Comparison of ENCODE assay signal across 8 cellular contexts in genomic region chr3:151871639-151872468, GRCh38. TPM values are rescaled to one million over a fixed set of nuclear protein-coding genes. Genes with fewer than 3 reads are reported as not detected.
DNase-seq lines count a peak whose midpoint lies in the region; ATAC-seq, FAIRE-seq and TF ChIP-seq lines count a peak whose summit lies in the region.

No MANE protein-coding gene starts in this region.

- no peak overlapping the region for H3K4me3 ChIP-seq in HEK293 (ENCODE audit: low read depth, low read length)
- no peak overlapping the region for H3K4me3 ChIP-seq in fibroblast of villous mesenchyme (ENCODE audit: low read depth, low read length)
- no peak overlapping the region for H3K4me3 ChIP-seq in dorsolateral prefrontal cortex

- peak; percentile 43 for ATAC-seq in stimulated activated naive CD8-positive, alpha-beta T cell treated with anti-CD3 and anti-CD28 coated beads, Interleukin-15, amount 100 ng/mL, for 72 hours

- H3K4me1 Mint-ChIP-seq in stimulated activated naive CD8-positive, alpha-beta T cell treated with anti-CD3 and anti-CD28 coated beads, Interleukin-15, amount 100 ng/mL, for 72 hours, result peaks cover 15% of the 10 kb centered on the region

- POLR2A ChIA-PET in HEK293 (lab: Yijun Ruan, JAX), result no interaction called here

- peaks cover 7% of the 10 kb centered on the region for H3K27me3 Mint-ChIP-seq in stimulated activated naive CD8-positive, alpha-beta T cell treated with anti-CD3 and anti-CD28 coated beads, Interleukin-15, amount 100 ng/mL, for 72 hours

- peak overlapping the region in 1 of 2 donors; percentile 37 for H3K27ac Mint-ChIP-seq in stimulated activated naive CD8-positive, alpha-beta T cell treated with anti-CD3 and anti-CD28 coated beads, Interleukin-15, amount 100 ng/mL, for 72 hours

- no peaks in the 10 kb centered on the region for H3K36me3 ChIP-seq in HEK293 (ENCODE audit: control insufficient read depth in 2 of 2, insufficient read depth in 1 of 2, low read length in 2 of 2)

- TF ChIP-seq CTCF in HEK293 (tag by site-specific recombination; IDR thresholded peaks at IDR 0.05) (no peak), fibroblast of villous mesenchyme (IDR thresholded peaks at IDR 0.05; ENCODE audit: insufficient read depth, low read depth, low read length) (no peak), dorsolateral prefrontal cortex (IDR thresholded peaks at IDR 0.05 in 54 of 56, conservative IDR thresholded peaks at IDR 0.05 in 2 of 56; ENCODE audit: low read depth in 1 of 56, partially characterized antibody in 56 of 56) (no peak)

- DNase-seq in GM18507 (ENCODE audit: extremely low spot score, insufficient read length, low read depth) (no peak), NAMALWA (ENCODE audit: low spot score) (peak; percentile 70), fibroblast of villous mesenchyme (ENCODE audit: low read depth) (peak; percentile 48), NCI-H526 treated with DMSO at 0.1 percent for 48 hours (lab: John Stamatoyannopoulos, UW) (no peak), dorsolateral prefrontal cortex (no peak)
- no peak for DNase-seq in stimulated activated naive CD8-positive, alpha-beta T cell treated with anti-CD3 and anti-CD28 coated beads, Interleukin-15, amount 100 ng/mL, for 72 hours
- DNase-seq in activated effector memory CD4-positive, alpha-beta T cell treated with Interleukin-2 at 50 U/mL for 16 hours, result no peak

- CTCF ChIA-PET in HEK293 (lab: Yijun Ruan, JAX), result no interaction called here

- no peaks in the 10 kb centered on the region for H3K9me3 Mint-ChIP-seq in stimulated activated naive CD8-positive, alpha-beta T cell treated with anti-CD3 and anti-CD28 coated beads, Interleukin-15, amount 100 ng/mL, for 72 hours

- H3K4me1 ChIP-seq in HEK293 (ENCODE audit: control insufficient read depth, insufficient read depth, low read length), result no peaks in the 10 kb centered on the region

- no peak overlapping the region for H3K27ac ChIP-seq in HEK293 (ENCODE audit: extremely low read depth, low read depth, low read length)
- H3K27ac ChIP-seq in dorsolateral prefrontal cortex, result peak overlapping the region in 1 of 59 donors; percentile 22

- peak overlapping the region in 1 of 2 donors; percentile 26 for H3K4me3 Mint-ChIP-seq in stimulated activated naive CD8-positive, alpha-beta T cell treated with anti-CD3 and anti-CD28 coated beads, Interleukin-15, amount 100 ng/mL, for 72 hours

- intact Hi-C loops in dorsolateral prefrontal cortex (cut with DNase I), result no loop called here

- H3K27me3 ChIP-seq in dorsolateral prefrontal cortex, result peaks cover 0 to 3% (median 0%) of the 10 kb centered on the region in 45 donors

- FAIRE-seq in GM18507 (lab: Jason Lieb, UNC), result peak; percentile 76

- no peaks in the 10 kb centered on the region for H3K9me3 ChIP-seq in HEK293 (ENCODE audit: control insufficient read depth, insufficient read depth, low read depth, low read length)

TF ChIP-seq in HEK293, 187 proteins besides CTCF, POLR2A, EP300 and RAD21:
- TF ChIP-seq ZSCAN23 (tag by site-specific recombination; IDR thresholded peaks at IDR 0.05), result no peak
- TF ChIP-seq GLIS1 (tag by site-specific recombination; IDR thresholded peaks at IDR 0.05), result no peak
- no peak for TF ChIP-seq KLF10 (tag by site-specific recombination; IDR thresholded peaks at IDR 0.05)
- peak; percentile 24 for TF ChIP-seq SETDB1 (IDR thresholded peaks at IDR 0.05; ENCODE audit: insufficient read length, low read length)
- TF ChIP-seq ZNF549 (tag by site-specific recombination; IDR thresholded peaks at IDR 0.05), result no peak
- TF ChIP-seq ZNF626 (tag by site-specific recombination; IDR thresholded peaks at IDR 0.05), result no peak
- TF ChIP-seq ZNF302 (tag by site-specific recombination; IDR thresholded peaks at IDR 0.05; ENCODE audit: low read depth), result no peak
- no peak for TF ChIP-seq ZNF610 (tag by site-specific recombination; IDR thresholded peaks at IDR 0.05; ENCODE audit: borderline replicate concordance)
- no peak for TF ChIP-seq ZNF510 (tag by site-specific recombination; IDR thresholded peaks at IDR 0.05; ENCODE audit: insufficient replicate concordance)

RNA-seq across cellular contexts. Expression of gene SUCNR1, which starts 1.6 kb away (rescaled TPM):
- 0.32 and 0.43 TPM in 2 replicates for total RNA-seq in fibroblast of villous mesenchyme
- under 1 TPM in 71 of 120 experiments, not detected in 49; 0.10 to 0.60 (median 0.22) TPM for total RNA-seq in dorsolateral prefrontal cortex

RNA-seq across cellular contexts. Expression of gene AADAC, which starts 57.9 kb away (rescaled TPM):
- 0.32 TPM in 1 of 2 replicates, not detected in the other for total RNA-seq in fibroblast of villous mesenchyme
- total RNA-seq in dorsolateral prefrontal cortex, result not detected

Comparison
In these comparisons a context has a peak if more than half of its experiments do, and no peak if none do; other contexts are left out.
1. DNase-seq: peak in NAMALWA (single experiment) and fibroblast of villous mesenchyme (single experiment); none in GM18507 (single experiment), stimulated activated naive CD8-positive, alpha-beta T cell treated with anti-CD3 and anti-CD28 coated beads, Interleukin-15, amount 100 ng/mL, for 72 hours (0 of 2), NCI-H526 treated with DMSO at 0.1 percent for 48 hours (single experiment), activated effector memory CD4-positive, alpha-beta T cell treated with Interleukin-2 at 50 U/mL for 16 hours (single experiment) and dorsolateral prefrontal cortex (0 of 10).